ENCODE assay signal across 1 cellular context in the genomic region with DNA sequence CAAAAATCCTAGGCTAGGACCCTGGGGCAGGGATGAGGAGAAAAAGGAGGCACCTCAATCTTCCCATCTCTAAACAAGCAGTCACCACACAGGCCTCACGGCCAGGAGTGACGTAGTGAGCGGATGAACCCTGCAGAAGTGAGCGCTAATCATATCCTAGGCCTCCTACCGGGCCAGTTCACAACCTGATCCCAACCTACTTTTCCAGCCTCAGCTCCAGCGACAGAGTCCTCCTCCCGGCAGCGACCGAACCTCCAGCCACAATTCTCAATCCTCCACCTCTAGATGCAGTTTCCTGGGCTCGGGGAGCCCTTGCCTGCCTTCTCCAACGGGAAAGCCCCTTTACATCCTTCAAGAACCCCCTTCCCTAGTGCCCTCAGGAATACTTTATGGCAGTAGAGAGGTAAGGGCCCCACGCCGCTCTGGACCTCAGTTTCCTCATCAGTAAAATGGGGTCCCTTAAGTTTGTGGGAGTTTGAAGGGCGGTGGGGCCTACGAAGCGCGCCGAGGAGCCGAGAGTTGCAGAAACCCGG.
TF ChIP-seq lines count a peak whose summit lies in the region.

No MANE protein-coding gene starts in this region.

TF ChIP-seq in HepG2, 621 proteins besides CTCF, POLR2A, EP300 and RAD21 (continued from another document and continues in another):
- TF ChIP-seq, protein P1, sequence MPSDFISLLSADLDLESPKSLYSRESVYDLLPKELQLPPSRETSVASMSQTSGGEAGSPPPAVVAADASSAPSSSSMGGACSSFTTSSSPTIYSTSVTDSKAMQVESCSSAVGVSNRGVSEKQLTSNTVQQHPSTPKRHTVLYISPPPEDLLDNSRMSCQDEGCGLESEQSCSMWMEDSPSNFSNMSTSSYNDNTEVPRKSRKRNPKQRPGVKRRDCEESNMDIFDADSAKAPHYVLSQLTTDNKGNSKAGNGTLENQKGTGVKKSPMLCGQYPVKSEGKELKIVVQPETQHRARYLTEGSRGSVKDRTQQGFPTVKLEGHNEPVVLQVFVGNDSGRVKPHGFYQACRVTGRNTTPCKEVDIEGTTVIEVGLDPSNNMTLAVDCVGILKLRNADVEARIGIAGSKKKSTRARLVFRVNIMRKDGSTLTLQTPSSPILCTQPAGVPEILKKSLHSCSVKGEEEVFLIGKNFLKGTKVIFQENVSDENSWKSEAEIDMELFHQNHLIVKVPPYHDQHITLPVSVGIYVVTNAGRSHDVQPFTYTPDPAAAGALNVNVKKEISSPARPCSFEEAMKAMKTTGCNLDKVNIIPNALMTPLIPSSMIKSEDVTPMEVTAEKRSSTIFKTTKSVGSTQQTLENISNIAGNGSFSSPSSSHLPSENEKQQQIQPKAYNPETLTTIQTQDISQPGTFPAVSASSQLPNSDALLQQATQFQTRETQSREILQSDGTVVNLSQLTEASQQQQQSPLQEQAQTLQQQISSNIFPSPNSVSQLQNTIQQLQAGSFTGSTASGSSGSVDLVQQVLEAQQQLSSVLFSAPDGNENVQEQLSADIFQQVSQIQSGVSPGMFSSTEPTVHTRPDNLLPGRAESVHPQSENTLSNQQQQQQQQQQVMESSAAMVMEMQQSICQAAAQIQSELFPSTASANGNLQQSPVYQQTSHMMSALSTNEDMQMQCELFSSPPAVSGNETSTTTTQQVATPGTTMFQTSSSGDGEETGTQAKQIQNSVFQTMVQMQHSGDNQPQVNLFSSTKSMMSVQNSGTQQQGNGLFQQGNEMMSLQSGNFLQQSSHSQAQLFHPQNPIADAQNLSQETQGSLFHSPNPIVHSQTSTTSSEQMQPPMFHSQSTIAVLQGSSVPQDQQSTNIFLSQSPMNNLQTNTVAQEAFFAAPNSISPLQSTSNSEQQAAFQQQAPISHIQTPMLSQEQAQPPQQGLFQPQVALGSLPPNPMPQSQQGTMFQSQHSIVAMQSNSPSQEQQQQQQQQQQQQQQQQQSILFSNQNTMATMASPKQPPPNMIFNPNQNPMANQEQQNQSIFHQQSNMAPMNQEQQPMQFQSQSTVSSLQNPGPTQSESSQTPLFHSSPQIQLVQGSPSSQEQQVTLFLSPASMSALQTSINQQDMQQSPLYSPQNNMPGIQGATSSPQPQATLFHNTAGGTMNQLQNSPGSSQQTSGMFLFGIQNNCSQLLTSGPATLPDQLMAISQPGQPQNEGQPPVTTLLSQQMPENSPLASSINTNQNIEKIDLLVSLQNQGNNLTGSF (CRISPR knock-in tag; IDR thresholded peaks at IDR 0.05): no peak
- TF ChIP-seq HNF4A (CRISPR knock-in tag; IDR thresholded peaks at IDR 0.05): no peak
- peak; percentile 61; the same call in 1 of the 2 replicates for TF ChIP-seq ZNF816 (CRISPR knock-in tag; IDR thresholded peaks at IDR 0.05; ENCODE audit: borderline replicate concordance)
- TF ChIP-seq, protein P2, sequence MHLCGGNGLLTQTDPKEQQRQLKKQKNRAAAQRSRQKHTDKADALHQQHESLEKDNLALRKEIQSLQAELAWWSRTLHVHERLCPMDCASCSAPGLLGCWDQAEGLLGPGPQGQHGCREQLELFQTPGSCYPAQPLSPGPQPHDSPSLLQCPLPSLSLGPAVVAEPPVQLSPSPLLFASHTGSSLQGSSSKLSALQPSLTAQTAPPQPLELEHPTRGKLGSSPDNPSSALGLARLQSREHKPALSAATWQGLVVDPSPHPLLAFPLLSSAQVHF (CRISPR knock-in tag; IDR thresholded peaks at IDR 0.05): no peak
- TF ChIP-seq, protein P3, sequence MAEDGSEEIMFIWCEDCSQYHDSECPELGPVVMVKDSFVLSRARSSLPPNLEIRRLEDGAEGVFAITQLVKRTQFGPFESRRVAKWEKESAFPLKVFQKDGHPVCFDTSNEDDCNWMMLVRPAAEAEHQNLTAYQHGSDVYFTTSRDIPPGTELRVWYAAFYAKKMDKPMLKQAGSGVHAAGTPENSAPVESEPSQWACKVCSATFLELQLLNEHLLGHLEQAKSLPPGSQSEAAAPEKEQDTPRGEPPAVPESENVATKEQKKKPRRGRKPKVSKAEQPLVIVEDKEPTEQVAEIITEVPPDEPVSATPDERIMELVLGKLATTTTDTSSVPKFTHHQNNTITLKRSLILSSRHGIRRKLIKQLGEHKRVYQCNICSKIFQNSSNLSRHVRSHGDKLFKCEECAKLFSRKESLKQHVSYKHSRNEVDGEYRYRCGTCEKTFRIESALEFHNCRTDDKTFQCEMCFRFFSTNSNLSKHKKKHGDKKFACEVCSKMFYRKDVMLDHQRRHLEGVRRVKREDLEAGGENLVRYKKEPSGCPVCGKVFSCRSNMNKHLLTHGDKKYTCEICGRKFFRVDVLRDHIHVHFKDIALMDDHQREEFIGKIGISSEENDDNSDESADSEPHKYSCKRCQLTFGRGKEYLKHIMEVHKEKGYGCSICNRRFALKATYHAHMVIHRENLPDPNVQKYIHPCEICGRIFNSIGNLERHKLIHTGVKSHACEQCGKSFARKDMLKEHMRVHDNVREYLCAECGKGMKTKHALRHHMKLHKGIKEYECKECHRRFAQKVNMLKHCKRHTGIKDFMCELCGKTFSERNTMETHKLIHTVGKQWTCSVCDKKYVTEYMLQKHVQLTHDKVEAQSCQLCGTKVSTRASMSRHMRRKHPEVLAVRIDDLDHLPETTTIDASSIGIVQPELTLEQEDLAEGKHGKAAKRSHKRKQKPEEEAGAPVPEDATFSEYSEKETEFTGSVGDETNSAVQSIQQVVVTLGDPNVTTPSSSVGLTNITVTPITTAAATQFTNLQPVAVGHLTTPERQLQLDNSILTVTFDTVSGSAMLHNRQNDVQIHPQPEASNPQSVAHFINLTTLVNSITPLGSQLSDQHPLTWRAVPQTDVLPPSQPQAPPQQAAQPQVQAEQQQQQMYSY (CRISPR knock-in tag; IDR thresholded peaks at IDR 0.05): no peak; the same call in 1 of the 2 replicates
- TF ChIP-seq CEBPB (IDR thresholded peaks at IDR 0.05; ENCODE audit: borderline replicate concordance, low read depth, low read length): no peak
- TF ChIP-seq ZKSCAN8 (CRISPR knock-in tag; IDR thresholded peaks at IDR 0.05; ENCODE audit: borderline replicate concordance): no peak
- TF ChIP-seq CHD4 (IDR thresholded peaks at IDR 0.05; ENCODE audit: borderline replicate concordance, low read length): peak; percentile 82; the same call in 1 of the 2 replicates
- no peak for TF ChIP-seq AGO1 (IDR thresholded peaks at IDR 0.05; ENCODE audit: low read depth, low read length, poor library complexity, severe bottlenecking)
- 0 out of 2 replicates have a peak, but pooled peaks have one; percentile 17 for TF ChIP-seq ZNF33B (CRISPR knock-in tag; IDR thresholded peaks at IDR 0.05)
- TF ChIP-seq NFE2L2 (IDR thresholded peaks at IDR 0.05; ENCODE audit: low read length): no peak
- TF ChIP-seq NFIB (CRISPR knock-in tag; IDR thresholded peaks at IDR 0.05; ENCODE audit: borderline replicate concordance): no peak
- no peak for TF ChIP-seq HIVEP1 (CRISPR knock-in tag; IDR thresholded peaks at IDR 0.05)
- no peak for TF ChIP-seq ZNF572 (CRISPR knock-in tag; IDR thresholded peaks at IDR 0.05)
- 0 out of 2 replicates have a peak, but pooled peaks have one; percentile 10 for TF ChIP-seq SP140L (CRISPR knock-in tag; IDR thresholded peaks at IDR 0.05; ENCODE audit: borderline replicate concordance)
- no peak for TF ChIP-seq CBX1 (IDR thresholded peaks at IDR 0.05; ENCODE audit: low read depth)
- TF ChIP-seq HDAC1 (CRISPR knock-in tag; IDR thresholded peaks at IDR 0.05): peak; percentile 50
- TF ChIP-seq ATF1 (CRISPR knock-in tag; IDR thresholded peaks at IDR 0.05): no peak
- TF ChIP-seq, protein P4, sequence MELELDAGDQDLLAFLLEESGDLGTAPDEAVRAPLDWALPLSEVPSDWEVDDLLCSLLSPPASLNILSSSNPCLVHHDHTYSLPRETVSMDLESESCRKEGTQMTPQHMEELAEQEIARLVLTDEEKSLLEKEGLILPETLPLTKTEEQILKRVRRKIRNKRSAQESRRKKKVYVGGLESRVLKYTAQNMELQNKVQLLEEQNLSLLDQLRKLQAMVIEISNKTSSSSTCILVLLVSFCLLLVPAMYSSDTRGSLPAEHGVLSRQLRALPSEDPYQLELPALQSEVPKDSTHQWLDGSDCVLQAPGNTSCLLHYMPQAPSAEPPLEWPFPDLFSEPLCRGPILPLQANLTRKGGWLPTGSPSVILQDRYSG (CRISPR knock-in tag; IDR thresholded peaks at IDR 0.05): no peak
- no peak for TF ChIP-seq HOXA3 (CRISPR knock-in tag; IDR thresholded peaks at IDR 0.05)
- no peak for TF ChIP-seq TBX3 (IDR thresholded peaks at IDR 0.05; ENCODE audit: borderline replicate concordance)
- TF ChIP-seq SALL2 (CRISPR knock-in tag; IDR thresholded peaks at IDR 0.05): no peak
- TF ChIP-seq JDP2 (CRISPR knock-in tag; IDR thresholded peaks at IDR 0.05; ENCODE audit: borderline replicate concordance): no peak
- TF ChIP-seq, protein P5, sequence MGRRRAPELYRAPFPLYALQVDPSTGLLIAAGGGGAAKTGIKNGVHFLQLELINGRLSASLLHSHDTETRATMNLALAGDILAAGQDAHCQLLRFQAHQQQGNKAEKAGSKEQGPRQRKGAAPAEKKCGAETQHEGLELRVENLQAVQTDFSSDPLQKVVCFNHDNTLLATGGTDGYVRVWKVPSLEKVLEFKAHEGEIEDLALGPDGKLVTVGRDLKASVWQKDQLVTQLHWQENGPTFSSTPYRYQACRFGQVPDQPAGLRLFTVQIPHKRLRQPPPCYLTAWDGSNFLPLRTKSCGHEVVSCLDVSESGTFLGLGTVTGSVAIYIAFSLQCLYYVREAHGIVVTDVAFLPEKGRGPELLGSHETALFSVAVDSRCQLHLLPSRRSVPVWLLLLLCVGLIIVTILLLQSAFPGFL (CRISPR knock-in tag; IDR thresholded peaks at IDR 0.05): no peak
- TF ChIP-seq, protein P6, sequence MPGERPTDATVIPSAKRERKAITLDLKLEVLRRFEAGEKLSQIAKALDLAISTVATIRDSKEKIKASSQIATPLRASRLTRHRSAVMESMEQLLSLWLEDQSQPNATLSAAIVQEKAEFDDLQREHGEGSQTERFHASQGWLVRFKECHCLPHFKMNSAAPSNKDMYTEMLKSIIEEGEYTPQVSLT (CRISPR knock-in tag; IDR thresholded peaks at IDR 0.05; ENCODE audit: borderline replicate concordance, low read depth): no peak
- 0 out of 2 replicates have a peak, but pooled peaks have one; percentile 4 for TF ChIP-seq ZNF598 (CRISPR knock-in tag; IDR thresholded peaks at IDR 0.05; ENCODE audit: borderline replicate concordance)
- TF ChIP-seq, protein P7, sequence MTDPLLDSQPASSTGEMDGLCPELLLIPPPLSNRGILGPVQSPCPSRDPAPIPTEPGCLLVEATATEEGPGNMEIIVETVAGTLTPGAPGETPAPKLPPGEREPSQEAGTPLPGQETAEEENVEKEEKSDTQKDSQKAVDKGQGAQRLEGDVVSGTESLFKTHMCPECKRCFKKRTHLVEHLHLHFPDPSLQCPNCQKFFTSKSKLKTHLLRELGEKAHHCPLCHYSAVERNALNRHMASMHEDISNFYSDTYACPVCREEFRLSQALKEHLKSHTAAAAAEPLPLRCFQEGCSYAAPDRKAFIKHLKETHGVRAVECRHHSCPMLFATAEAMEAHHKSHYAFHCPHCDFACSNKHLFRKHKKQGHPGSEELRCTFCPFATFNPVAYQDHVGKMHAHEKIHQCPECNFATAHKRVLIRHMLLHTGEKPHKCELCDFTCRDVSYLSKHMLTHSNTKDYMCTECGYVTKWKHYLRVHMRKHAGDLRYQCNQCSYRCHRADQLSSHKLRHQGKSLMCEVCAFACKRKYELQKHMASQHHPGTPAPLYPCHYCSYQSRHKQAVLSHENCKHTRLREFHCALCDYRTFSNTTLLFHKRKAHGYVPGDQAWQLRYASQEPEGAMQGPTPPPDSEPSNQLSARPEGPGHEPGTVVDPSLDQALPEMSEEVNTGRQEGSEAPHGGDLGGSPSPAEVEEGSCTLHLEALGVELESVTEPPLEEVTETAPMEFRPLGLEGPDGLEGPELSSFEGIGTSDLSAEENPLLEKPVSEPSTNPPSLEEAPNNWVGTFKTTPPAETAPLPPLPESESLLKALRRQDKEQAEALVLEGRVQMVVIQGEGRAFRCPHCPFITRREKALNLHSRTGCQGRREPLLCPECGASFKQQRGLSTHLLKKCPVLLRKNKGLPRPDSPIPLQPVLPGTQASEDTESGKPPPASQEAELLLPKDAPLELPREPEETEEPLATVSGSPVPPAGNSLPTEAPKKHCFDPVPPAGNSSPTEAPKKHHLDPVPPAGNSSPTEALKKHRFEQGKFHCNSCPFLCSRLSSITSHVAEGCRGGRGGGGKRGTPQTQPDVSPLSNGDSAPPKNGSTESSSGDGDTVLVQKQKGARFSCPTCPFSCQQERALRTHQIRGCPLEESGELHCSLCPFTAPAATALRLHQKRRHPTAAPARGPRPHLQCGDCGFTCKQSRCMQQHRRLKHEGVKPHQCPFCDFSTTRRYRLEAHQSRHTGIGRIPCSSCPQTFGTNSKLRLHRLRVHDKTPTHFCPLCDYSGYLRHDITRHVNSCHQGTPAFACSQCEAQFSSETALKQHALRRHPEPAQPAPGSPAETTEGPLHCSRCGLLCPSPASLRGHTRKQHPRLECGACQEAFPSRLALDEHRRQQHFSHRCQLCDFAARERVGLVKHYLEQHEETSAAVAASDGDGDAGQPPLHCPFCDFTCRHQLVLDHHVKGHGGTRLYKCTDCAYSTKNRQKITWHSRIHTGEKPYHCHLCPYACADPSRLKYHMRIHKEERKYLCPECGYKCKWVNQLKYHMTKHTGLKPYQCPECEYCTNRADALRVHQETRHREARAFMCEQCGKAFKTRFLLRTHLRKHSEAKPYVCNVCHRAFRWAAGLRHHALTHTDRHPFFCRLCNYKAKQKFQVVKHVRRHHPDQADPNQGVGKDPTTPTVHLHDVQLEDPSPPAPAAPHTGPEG (CRISPR knock-in tag; IDR thresholded peaks at IDR 0.05): no peak
- TF ChIP-seq ZNF136 (CRISPR knock-in tag; IDR thresholded peaks at IDR 0.05; ENCODE audit: low read depth): 0 out of 2 replicates have a peak, but pooled peaks have one; percentile 26
- peak; percentile 54; the same call in 1 of the 2 replicates for TF ChIP-seq TBX2 (CRISPR knock-in tag; IDR thresholded peaks at IDR 0.05; ENCODE audit: borderline replicate concordance)
- TF ChIP-seq, protein P8, sequence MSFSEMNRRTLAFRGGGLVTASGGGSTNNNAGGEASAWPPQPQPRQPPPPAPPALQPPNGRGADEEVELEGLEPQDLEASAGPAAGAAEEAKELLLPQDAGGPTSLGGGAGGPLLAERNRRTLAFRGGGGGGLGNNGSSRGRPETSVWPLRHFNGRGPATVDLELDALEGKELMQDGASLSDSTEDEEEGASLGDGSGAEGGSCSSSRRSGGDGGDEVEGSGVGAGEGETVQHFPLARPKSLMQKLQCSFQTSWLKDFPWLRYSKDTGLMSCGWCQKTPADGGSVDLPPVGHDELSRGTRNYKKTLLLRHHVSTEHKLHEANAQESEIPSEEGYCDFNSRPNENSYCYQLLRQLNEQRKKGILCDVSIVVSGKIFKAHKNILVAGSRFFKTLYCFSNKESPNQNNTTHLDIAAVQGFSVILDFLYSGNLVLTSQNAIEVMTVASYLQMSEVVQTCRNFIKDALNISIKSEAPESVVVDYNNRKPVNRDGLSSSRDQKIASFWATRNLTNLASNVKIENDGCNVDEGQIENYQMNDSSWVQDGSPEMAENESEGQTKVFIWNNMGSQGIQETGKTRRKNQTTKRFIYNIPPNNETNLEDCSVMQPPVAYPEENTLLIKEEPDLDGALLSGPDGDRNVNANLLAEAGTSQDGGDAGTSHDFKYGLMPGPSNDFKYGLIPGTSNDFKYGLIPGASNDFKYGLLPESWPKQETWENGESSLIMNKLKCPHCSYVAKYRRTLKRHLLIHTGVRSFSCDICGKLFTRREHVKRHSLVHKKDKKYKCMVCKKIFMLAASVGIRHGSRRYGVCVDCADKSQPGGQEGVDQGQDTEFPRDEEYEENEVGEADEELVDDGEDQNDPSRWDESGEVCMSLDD (CRISPR knock-in tag; IDR thresholded peaks at IDR 0.05; ENCODE audit: borderline replicate concordance): no peak
- TF ChIP-seq MEIS2 (CRISPR knock-in tag; IDR thresholded peaks at IDR 0.05): no peak
